In the genomic region with DNA sequence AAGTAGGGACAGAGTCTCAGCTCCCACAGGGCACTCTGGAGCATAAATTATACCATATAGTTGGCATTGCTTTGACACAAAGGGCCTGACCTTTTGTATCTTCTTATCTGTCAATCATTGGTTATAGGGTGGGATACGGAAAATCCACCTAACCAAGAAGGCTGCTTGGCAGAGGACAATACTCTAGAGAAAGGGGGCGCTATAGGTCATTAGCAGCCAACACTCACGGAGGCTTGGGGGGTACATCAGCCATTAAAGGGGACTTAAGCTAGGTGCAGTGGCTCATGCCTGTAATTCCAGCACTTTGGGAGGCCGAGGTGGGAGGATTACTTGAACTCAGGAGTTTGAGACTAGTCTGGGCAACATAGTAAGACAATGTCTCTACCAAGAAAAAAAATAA, we compare ENCODE assay signal across 25 cellular contexts.
"Had no signal": no experiment of that assay in that cellular context is flagged by ENCODE, and none has a peak within 500 bp of the region (broad histone marks: within the 10 kb centered on the region; RNA-seq: fewer than 3 reads in every experiment).

No MANE protein-coding gene starts in this region.

- H3K27ac Mint-ChIP-seq: activated B cell treated with CpG ODN at 0.5 μM for 24 hours; activated CD4-positive, alpha-beta memory T cell treated with anti-CD3 and anti-CD28 coated beads, Interleukin-2, amount 10 ng/mL, durations not matched to agents 7 days and 5 days; activated CD4-positive, alpha-beta T cell treated with anti-CD3 and anti-CD28 coated beads for 36 hours; activated naive CD4-positive, alpha-beta T cell treated with anti-CD3 and anti-CD28 coated beads for 36 hours; activated naive CD8-positive, alpha-beta T cell treated with anti-CD3 and anti-CD28 coated beads, Interleukin-2, amount 10 ng/mL, durations not matched to agents 7 days and 5 days; activated T-cell treated with anti-CD3 and anti-CD28 coated beads, Interleukin-2, amount 50 U/mL, for 72 hours; natural killer cell; stimulated activated naive CD8-positive, alpha-beta T cell treated with anti-CD3 and anti-CD28 coated beads, Interleukin-15, Interleukin-2, amounts not matched to agents 100 ng/mL and 50 ng/mL, for 24 hours had no signal

- H3K4me1 Mint-ChIP-seq: activated CD4-positive, alpha-beta T cell treated with anti-CD3 and anti-CD28 coated beads for 36 hours had no signal

- H3K4me1 ChIP-seq: prostate gland had no signal

- H3K27me3 Mint-ChIP-seq: activated B cell treated with CpG ODN at 0.5 μM for 24 hours; activated CD4-positive, alpha-beta memory T cell treated with anti-CD3 and anti-CD28 coated beads, Interleukin-2, amount 10 ng/mL, durations not matched to agents 7 days and 5 days; activated CD4-positive, alpha-beta T cell treated with anti-CD3 and anti-CD28 coated beads for 36 hours; activated naive CD8-positive, alpha-beta T cell treated with anti-CD3 and anti-CD28 coated beads, Interleukin-2, amount 10 ng/mL, durations not matched to agents 7 days and 5 days; stimulated activated naive CD8-positive, alpha-beta T cell treated with anti-CD3 and anti-CD28 coated beads, Interleukin-15, Interleukin-2, amounts not matched to agents 100 ng/mL and 50 ng/mL, for 24 hours had no signal

- H3K4me3 Mint-ChIP-seq: activated B cell treated with CpG ODN at 0.5 μM for 24 hours; activated CD4-positive, alpha-beta memory T cell treated with anti-CD3 and anti-CD28 coated beads, Interleukin-2, amount 10 ng/mL, durations not matched to agents 7 days and 5 days; activated CD4-positive, alpha-beta T cell treated with anti-CD3 and anti-CD28 coated beads for 36 hours; activated naive CD4-positive, alpha-beta T cell treated with anti-CD3 and anti-CD28 coated beads for 36 hours; activated naive CD8-positive, alpha-beta T cell treated with anti-CD3 and anti-CD28 coated beads, Interleukin-2, amount 10 ng/mL, durations not matched to agents 7 days and 5 days; activated T-cell treated with anti-CD3 and anti-CD28 coated beads, Interleukin-2, amount 50 U/mL, for 72 hours; natural killer cell; stimulated activated naive CD8-positive, alpha-beta T cell treated with anti-CD3 and anti-CD28 coated beads, Interleukin-15, Interleukin-2, amounts not matched to agents 100 ng/mL and 50 ng/mL, for 24 hours had no signal

- H3K27ac ChIP-seq: coronary artery, epithelial cell of prostate, heart left ventricle, left ventricle myocardium inferior, neutrophil, ovary, prostate gland, right atrium auricular region, thyroid gland, upper lobe of right lung had no signal

- H3K9me3 ChIP-seq: heart left ventricle, left ventricle myocardium inferior, neutrophil, ovary, prostate gland, right atrium auricular region, thyroid gland, upper lobe of right lung had no signal

- H3K36me3 ChIP-seq: neutrophil, ovary, prostate gland, right atrium auricular region, thyroid gland, upper lobe of right lung had no signal

- H3K9me3 Mint-ChIP-seq: activated B cell treated with CpG ODN at 0.5 μM for 24 hours; activated CD4-positive, alpha-beta memory T cell treated with anti-CD3 and anti-CD28 coated beads, Interleukin-2, amount 10 ng/mL, durations not matched to agents 7 days and 5 days; activated naive CD4-positive, alpha-beta T cell treated with anti-CD3 and anti-CD28 coated beads for 36 hours; natural killer cell; stimulated activated naive CD8-positive, alpha-beta T cell treated with anti-CD3 and anti-CD28 coated beads, Interleukin-15, Interleukin-2, amounts not matched to agents 100 ng/mL and 50 ng/mL, for 24 hours had no signal

- H3K27me3 ChIP-seq: heart left ventricle, neutrophil, ovary, right atrium auricular region, thyroid gland, upper lobe of right lung had no signal

- H3K36me3 Mint-ChIP-seq: natural killer cell had no signal

- H3K4me3 ChIP-seq: coronary artery, heart left ventricle, left ventricle myocardium inferior, ovary, prostate gland, right atrium auricular region, thyroid gland, upper lobe of right lung had no signal

- ATAC-seq: activated CD4-positive, alpha-beta T cell treated with anti-CD3 and anti-CD28 coated beads for 36 hours; activated T-cell treated with anti-CD3 and anti-CD28 coated beads, Interleukin-2, amount 50 U/mL, for 72 hours; heart left ventricle; natural killer cell; upper lobe of right lung had no signal

- DNase-seq: activated B cell treated with CpG ODN at 0.5 μM for 24 hours; activated CD4-positive, alpha-beta memory T cell treated with anti-CD3 and anti-CD28 coated beads, Interleukin-2, amount 10 ng/mL, durations not matched to agents 7 days and 5 days; activated CD4-positive, alpha-beta T cell treated with anti-CD3 and anti-CD28 coated beads for 36 hours; activated effector memory CD4-positive, alpha-beta T cell treated with Interleukin-2 at 50 U/mL for 16 hours; activated naive CD4-positive, alpha-beta T cell treated with anti-CD3 and anti-CD28 coated beads for 36 hours; activated naive CD8-positive, alpha-beta T cell treated with anti-CD3 and anti-CD28 coated beads, Interleukin-2, amount 10 ng/mL, durations not matched to agents 7 days and 5 days; activated T-cell treated with anti-CD3 and anti-CD28 coated beads, Interleukin-2, amount 50 U/mL, for 72 hours; amniotic stem cell; cerebellar nuclear complex; heart left ventricle; left ventricle myocardium inferior; midbrain; natural killer cell; ovary; stimulated activated CD4-positive, alpha-beta T cell treated with anti-CD3 and anti-CD28 coated beads, Interleukin-4, amount 100 ng/mL, for 4 hours; substantia nigra; T-helper 9 cell; thyroid gland; upper lobe of right lung had no signal
